23 cellular contexts compared by ENCODE assay signal in genomic region chr3:149848688-149849087, GRCh38. TPM values are rescaled to one million over a fixed set of nuclear protein-coding genes. Genes with fewer than 3 reads are reported as not detected.
A peak's percentile ranks its signal among the peaks of the same experiment; 100 is the strongest.
DNase-seq lines count a peak whose midpoint lies in the region; ATAC-seq and TF ChIP-seq lines count a peak whose summit lies in the region.
"Had no signal": no experiment of that assay in that cellular context is flagged by ENCODE, and none has a peak within 500 bp of the region (broad histone marks: within the 10 kb centered on the region; RNA-seq: fewer than 3 reads in every experiment).

No MANE protein-coding gene starts in this region.

- no peak overlapping the region for H3K4me3 Mint-ChIP-seq in activated naive CD8-positive, alpha-beta T cell treated with anti-CD3 and anti-CD28 coated beads for 36 hours
- no peak overlapping the region for H3K4me3 Mint-ChIP-seq in activated naive CD8-positive, alpha-beta T cell treated with anti-CD3 and anti-CD28 coated beads, Interleukin-2, amount 50 U/mL, for 24 hours
- no peak overlapping the region for H3K4me3 Mint-ChIP-seq in memory B cell
- H3K4me3 Mint-ChIP-seq: CD4-positive, CD25-positive, alpha-beta regulatory T cell; CD8-positive, alpha-beta memory T cell had no signal

- intact Hi-C loops in psoas muscle (cut with DNase I), result no loop called here

- DNase-seq in activated naive CD8-positive, alpha-beta T cell treated with anti-CD3 and anti-CD28 coated beads for 36 hours, result no peak
- no peak for DNase-seq in activated naive CD8-positive, alpha-beta T cell treated with anti-CD3 and anti-CD28 coated beads, Interleukin-2, amount 50 U/mL, for 24 hours
- DNase-seq in memory B cell (ENCODE audit: low spot score in 2 of 2) (no peak), psoas muscle (no peak), hippocampal formation (lab: John Stamatoyannopoulos, UW) (no peak), NCI-H345 (lab: John Stamatoyannopoulos, UW) (no peak)
- DNase-seq: 8988T; CD4-positive, CD25-positive, alpha-beta regulatory T cell; CD8-positive, alpha-beta memory T cell; COR-L47; DMS 273 treated with DMSO at 0.1 percent for 48 hours; DMS53; DND-41; EL had no signal

- H3K27me3 ChIP-seq in psoas muscle (ENCODE audit: insufficient read depth in 3 of 3, low read length in 2 of 3), result no peaks in the 10 kb centered on the region
- H3K27me3 ChIP-seq: BLaER1 treated with 17β-estradiol and CSF1 and Interleukin-3, amounts not matched to agents 10 nM and 100 nM had no signal

- peak overlapping the region; percentile 7 for H3K27ac ChIP-seq in psoas muscle

- H3K9me3 ChIP-seq in psoas muscle, result no peaks in the 10 kb centered on the region
- H3K9me3 ChIP-seq: HAP-1 had no signal

- no peaks in the 10 kb centered on the region for H3K27me3 Mint-ChIP-seq in activated naive CD8-positive, alpha-beta T cell treated with anti-CD3 and anti-CD28 coated beads for 36 hours
- H3K27me3 Mint-ChIP-seq in activated naive CD8-positive, alpha-beta T cell treated with anti-CD3 and anti-CD28 coated beads, Interleukin-2, amount 50 U/mL, for 24 hours, result no peaks in the 10 kb centered on the region
- H3K27me3 Mint-ChIP-seq in memory B cell, result no peaks in the 10 kb centered on the region
- H3K27me3 Mint-ChIP-seq: CD4-positive, CD25-positive, alpha-beta regulatory T cell; CD8-positive, alpha-beta memory T cell had no signal

- H3K4me1 Mint-ChIP-seq in activated naive CD8-positive, alpha-beta T cell treated with anti-CD3 and anti-CD28 coated beads for 36 hours, result peaks cover 23% of the 10 kb centered on the region
- H3K4me1 Mint-ChIP-seq in activated naive CD8-positive, alpha-beta T cell treated with anti-CD3 and anti-CD28 coated beads, Interleukin-2, amount 50 U/mL, for 24 hours, result peaks cover 7% of the 10 kb centered on the region
- H3K4me1 Mint-ChIP-seq in memory B cell, result peaks cover 17% of the 10 kb centered on the region

- peaks cover 36% of the 10 kb centered on the region for H3K4me1 ChIP-seq in psoas muscle
- H3K4me1 ChIP-seq: HAP-1 had no signal

- peaks cover 40% of the 10 kb centered on the region for H3K36me3 Mint-ChIP-seq in activated naive CD8-positive, alpha-beta T cell treated with anti-CD3 and anti-CD28 coated beads for 36 hours
- peaks cover 48% of the 10 kb centered on the region for H3K36me3 Mint-ChIP-seq in activated naive CD8-positive, alpha-beta T cell treated with anti-CD3 and anti-CD28 coated beads, Interleukin-2, amount 50 U/mL, for 24 hours (ENCODE audit: low read depth)
- peaks cover 39% of the 10 kb centered on the region for H3K36me3 Mint-ChIP-seq in memory B cell

- 23 to 35% (median 24%) methylated on average over 1 of the region's 1 CpG for WGBS in psoas muscle, 3 donors

- peaks cover 2 to 30% of the 10 kb centered on the region in 2 donors for H3K36me3 ChIP-seq in psoas muscle (ENCODE audit: insufficient read depth in 1 of 2, low read depth in 1 of 2)
- H3K36me3 ChIP-seq: HAP-1 had no signal

- H3K27ac Mint-ChIP-seq in activated naive CD8-positive, alpha-beta T cell treated with anti-CD3 and anti-CD28 coated beads for 36 hours, result peak overlapping the region; percentile 30
- no peak overlapping the region for H3K27ac Mint-ChIP-seq in activated naive CD8-positive, alpha-beta T cell treated with anti-CD3 and anti-CD28 coated beads, Interleukin-2, amount 50 U/mL, for 24 hours
- H3K27ac Mint-ChIP-seq in memory B cell, result peak overlapping the region; percentile 60

- TF ChIP-seq CTCF in psoas muscle (IDR thresholded peaks at IDR 0.05), result no peak

- ATAC-seq in activated naive CD8-positive, alpha-beta T cell treated with anti-CD3 and anti-CD28 coated beads, Interleukin-2, amount 50 U/mL, for 24 hours, result no peak
- no peak for ATAC-seq in memory B cell (ENCODE audit: low read depth)
- peak; percentile 53 to 80 (median 75) for ATAC-seq in psoas muscle
- no peak for ATAC-seq in GM18861 (IDR thresholded peaks at IDR 0.05; ENCODE audit: unreplicated experiment)
- ATAC-seq: GM12878 had no signal

- H3K4me3 ChIP-seq in psoas muscle, result no peak overlapping the region
- H3K4me3 ChIP-seq: BLaER1 treated with 17β-estradiol and CSF1 and Interleukin-3, amounts not matched to agents 10 nM and 100 nM; GM12878; HAP-1 had no signal

- H3K9me3 Mint-ChIP-seq in activated naive CD8-positive, alpha-beta T cell treated with anti-CD3 and anti-CD28 coated beads for 36 hours, result peaks cover 2% of the 10 kb centered on the region
- H3K9me3 Mint-ChIP-seq in activated naive CD8-positive, alpha-beta T cell treated with anti-CD3 and anti-CD28 coated beads, Interleukin-2, amount 50 U/mL, for 24 hours, result no peaks in the 10 kb centered on the region
- peaks cover 2% of the 10 kb centered on the region for H3K9me3 Mint-ChIP-seq in memory B cell
- H3K9me3 Mint-ChIP-seq: CD8-positive, alpha-beta memory T cell had no signal

RNA-seq across cellular contexts. Expression of gene RNF13, which starts 35.7 kb away (rescaled TPM):
- 10 to 100 TPM; 28.8 to 29.5 TPM for total RNA-seq in activated naive CD8-positive, alpha-beta T cell treated with anti-CD3 and anti-CD28 coated beads for 36 hours
- total RNA-seq in psoas muscle, result 10 to 100 TPM; 39.8 to 51.0 (median 43.9) TPM
- polyA plus RNA-seq in psoas muscle, result 10 to 100 TPM; 21.7 to 44.0 (median 32.9) TPM

RNA-seq across cellular contexts. Expression of gene ANKUB1, which starts 56.3 kb away (rescaled TPM):
- total RNA-seq in activated naive CD8-positive, alpha-beta T cell treated with anti-CD3 and anti-CD28 coated beads for 36 hours, result not detected
- total RNA-seq in psoas muscle, result not detected
- polyA plus RNA-seq in psoas muscle, result 1 to 10 TPM in 1 of 3 donors, not detected in 2; 2.9 TPM
- total RNA-seq: A673; CD4-positive, CD25-positive, alpha-beta regulatory T cell; CD8-positive, alpha-beta memory T cell; G401; GM12878; H4; HT-29 had no signal
- polyA plus RNA-seq: AG04450; CD4-positive, CD25-positive, alpha-beta regulatory T cell; CD8-positive, alpha-beta memory T cell had no signal

Comparison
In these comparisons a context has a peak if more than half of its experiments do, and no peak if none do; other contexts are left out.
1. ATAC-seq: peak in psoas muscle (4 of 4); none in activated naive CD8-positive, alpha-beta T cell treated with anti-CD3 and anti-CD28 coated beads, Interleukin-2, amount 50 U/mL, for 24 hours (single experiment), memory B cell (single experiment) and GM18861 (single experiment).